ENCODE assay signal across 1 cellular context in the genomic region with DNA sequence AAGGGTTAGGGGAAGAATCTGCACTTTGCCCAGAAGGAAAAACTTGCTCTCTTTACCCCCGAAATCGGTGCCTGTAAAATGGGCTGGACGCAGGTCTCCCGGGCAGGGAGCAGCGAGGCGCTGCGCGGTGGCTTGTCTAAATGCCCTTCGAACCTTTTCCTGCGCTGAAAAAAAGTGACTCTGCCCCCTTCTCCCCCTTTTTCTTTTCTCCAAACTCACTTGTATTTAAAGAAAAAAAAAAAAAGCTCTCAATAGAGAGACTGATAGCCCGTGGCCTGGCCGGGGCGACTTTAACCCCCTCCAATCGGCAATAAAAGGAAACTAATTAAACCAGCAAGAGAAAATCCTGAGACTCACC.
TF ChIP-seq lines count a peak whose summit lies in the region.

No MANE protein-coding gene starts in this region.

TF ChIP-seq in GM23338, 12 proteins besides CTCF, POLR2A, EP300 and RAD21 (continued from another document):
- TF ChIP-seq, protein P1, sequence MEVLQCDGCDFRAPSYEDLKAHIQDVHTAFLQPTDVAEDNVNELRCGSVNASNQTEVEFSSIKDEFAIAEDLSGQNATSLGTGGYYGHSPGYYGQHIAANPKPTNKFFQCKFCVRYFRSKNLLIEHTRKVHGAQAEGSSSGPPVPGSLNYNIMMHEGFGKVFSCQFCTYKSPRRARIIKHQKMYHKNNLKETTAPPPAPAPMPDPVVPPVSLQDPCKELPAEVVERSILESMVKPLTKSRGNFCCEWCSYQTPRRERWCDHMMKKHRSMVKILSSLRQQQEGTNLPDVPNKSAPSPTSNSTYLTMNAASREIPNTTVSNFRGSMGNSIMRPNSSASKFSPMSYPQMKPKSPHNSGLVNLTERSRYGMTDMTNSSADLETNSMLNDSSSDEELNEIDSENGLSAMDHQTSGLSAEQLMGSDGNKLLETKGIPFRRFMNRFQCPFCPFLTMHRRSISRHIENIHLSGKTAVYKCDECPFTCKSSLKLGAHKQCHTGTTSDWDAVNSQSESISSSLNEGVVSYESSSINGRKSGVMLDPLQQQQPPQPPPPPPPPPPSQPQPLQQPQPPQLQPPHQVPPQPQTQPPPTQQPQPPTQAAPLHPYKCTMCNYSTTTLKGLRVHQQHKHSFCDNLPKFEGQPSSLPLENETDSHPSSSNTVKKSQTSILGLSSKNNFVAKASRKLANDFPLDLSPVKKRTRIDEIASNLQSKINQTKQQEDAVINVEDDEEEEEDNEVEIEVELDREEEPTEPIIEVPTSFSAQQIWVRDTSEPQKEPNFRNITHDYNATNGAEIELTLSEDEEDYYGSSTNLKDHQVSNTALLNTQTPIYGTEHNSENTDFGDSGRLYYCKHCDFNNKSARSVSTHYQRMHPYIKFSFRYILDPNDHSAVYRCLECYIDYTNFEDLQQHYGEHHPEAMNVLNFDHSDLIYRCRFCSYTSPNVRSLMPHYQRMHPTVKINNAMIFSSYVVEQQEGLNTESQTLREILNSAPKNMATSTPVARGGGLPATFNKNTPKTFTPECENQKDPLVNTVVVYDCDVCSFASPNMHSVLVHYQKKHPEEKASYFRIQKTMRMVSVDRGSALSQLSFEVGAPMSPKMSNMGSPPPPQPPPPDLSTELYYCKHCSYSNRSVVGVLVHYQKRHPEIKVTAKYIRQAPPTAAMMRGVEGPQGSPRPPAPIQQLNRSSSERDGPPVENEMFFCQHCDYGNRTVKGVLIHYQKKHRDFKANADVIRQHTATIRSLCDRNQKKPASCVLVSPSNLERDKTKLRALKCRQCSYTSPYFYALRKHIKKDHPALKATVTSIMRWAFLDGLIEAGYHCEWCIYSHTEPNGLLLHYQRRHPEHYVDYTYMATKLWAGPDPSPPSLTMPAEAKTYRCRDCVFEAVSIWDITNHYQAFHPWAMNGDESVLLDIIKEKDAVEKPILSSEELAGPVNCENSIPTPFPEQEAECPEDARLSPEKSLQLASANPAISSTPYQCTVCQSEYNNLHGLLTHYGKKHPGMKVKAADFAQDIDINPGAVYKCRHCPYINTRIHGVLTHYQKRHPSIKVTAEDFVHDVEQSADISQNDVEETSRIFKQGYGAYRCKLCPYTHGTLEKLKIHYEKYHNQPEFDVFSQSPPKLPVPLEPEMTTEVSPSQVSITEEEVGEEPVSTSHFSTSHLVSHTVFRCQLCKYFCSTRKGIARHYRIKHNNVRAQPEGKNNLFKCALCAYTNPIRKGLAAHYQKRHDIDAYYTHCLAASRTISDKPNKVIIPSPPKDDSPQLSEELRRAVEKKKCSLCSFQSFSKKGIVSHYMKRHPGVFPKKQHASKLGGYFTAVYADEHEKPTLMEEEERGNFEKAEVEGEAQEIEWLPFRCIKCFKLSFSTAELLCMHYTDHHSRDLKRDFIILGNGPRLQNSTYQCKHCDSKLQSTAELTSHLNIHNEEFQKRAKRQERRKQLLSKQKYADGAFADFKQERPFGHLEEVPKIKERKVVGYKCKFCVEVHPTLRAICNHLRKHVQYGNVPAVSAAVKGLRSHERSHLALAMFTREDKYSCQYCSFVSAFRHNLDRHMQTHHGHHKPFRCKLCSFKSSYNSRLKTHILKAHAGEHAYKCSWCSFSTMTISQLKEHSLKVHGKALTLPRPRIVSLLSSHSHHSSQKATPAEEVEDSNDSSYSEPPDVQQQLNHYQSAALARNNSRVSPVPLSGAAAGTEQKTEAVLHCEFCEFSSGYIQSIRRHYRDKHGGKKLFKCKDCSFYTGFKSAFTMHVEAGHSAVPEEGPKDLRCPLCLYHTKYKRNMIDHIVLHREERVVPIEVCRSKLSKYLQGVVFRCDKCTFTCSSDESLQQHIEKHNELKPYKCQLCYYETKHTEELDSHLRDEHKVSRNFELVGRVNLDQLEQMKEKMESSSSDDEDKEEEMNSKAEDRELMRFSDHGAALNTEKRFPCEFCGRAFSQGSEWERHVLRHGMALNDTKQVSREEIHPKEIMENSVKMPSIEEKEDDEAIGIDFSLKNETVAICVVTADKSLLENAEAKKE (CRISPR knock-in tag; IDR thresholded peaks at IDR 0.05), result no peak
